Comparison of ENCODE assay signal across 24 cellular contexts in genomic region chr1:161803181-161803580, GRCh38.
"Had no signal": no experiment of that assay in that cellular context is flagged by ENCODE, and none has a peak within 500 bp of the region (broad histone marks: within the 10 kb centered on the region; RNA-seq: fewer than 3 reads in every experiment).

No MANE protein-coding gene starts in this region.

- H3K4me3 ChIP-seq: body of pancreas, dorsolateral prefrontal cortex, tibial nerve, uterus had no signal

- H3K27ac Mint-ChIP-seq: activated naive CD8-positive, alpha-beta T cell; activated T-helper 1 cell treated with anti-CD3 and anti-CD28 coated beads, Interleukin-12 subunit alpha, Interleukin-12 subunit beta, Interleukin-2, Interleukin-4 antibody, amounts not matched to agents 30 ng/mL and 10 ng/mL and 1 ng/mL, durations not matched to agents 14 hours and 24 hours and 36 hours; T-helper 2 cell treated with Interferon-gamma antibody and Interleukin-4, amounts not matched to agents 5 μg/mL and 100 μg/mL, for 36 hours had no signal

- H3K27me3 ChIP-seq: body of pancreas, dorsolateral prefrontal cortex, neutrophil, tibial nerve, uterus had no signal

- H3K4me1 ChIP-seq: body of pancreas, parathyroid adenoma, uterus had no signal

- H3K36me3 ChIP-seq: uterus had no signal

- H3K4me3 Mint-ChIP-seq: activated naive CD8-positive, alpha-beta T cell; activated T-helper 1 cell treated with anti-CD3 and anti-CD28 coated beads, Interleukin-12 subunit alpha, Interleukin-12 subunit beta, Interleukin-2, Interleukin-4 antibody, amounts not matched to agents 30 ng/mL and 10 ng/mL and 1 ng/mL, durations not matched to agents 14 hours and 24 hours and 36 hours; naive thymus-derived CD8-positive, alpha-beta T cell; T-helper 2 cell treated with Interferon-gamma antibody and Interleukin-4, amounts not matched to agents 5 μg/mL and 100 μg/mL, for 36 hours had no signal

- DNase-seq: activated CD4-positive, alpha-beta T cell treated with anti-CD3 and anti-CD28 coated beads, Interleukin-2, amount 50 U/mL, for 4 hours; activated T-cell treated with anti-CD3 and anti-CD28 coated beads for 4 hours; amygdala; body of pancreas; central memory CD4-positive, alpha-beta T cell; dorsolateral prefrontal cortex; foreskin melanocyte; glutamatergic neuron; hippocampal formation; left cardiac atrium; naive thymus-derived CD8-positive, alpha-beta T cell; stimulated activated CD4-positive, alpha-beta T cell treated with anti-CD3 and anti-CD28 coated beads, Interleukin-12 subunit alpha, Interleukin-12 subunit beta, amount 100 ng/mL, for 4 hours; stimulated activated CD4-positive, alpha-beta T cell treated with anti-CD3 and anti-CD28 coated beads, Interleukin-1b, Interleukin-23, amount 100 ng/mL, for 48 hours; stimulated activated naive CD8-positive, alpha-beta T cell treated with anti-CD3 and anti-CD28 coated beads, Interleukin-15, Interleukin-2, amounts not matched to agents 100 U/mL and 50 U/mL, for 24 hours; substantia nigra; uterus had no signal

- H3K27ac ChIP-seq: body of pancreas, dorsolateral prefrontal cortex, neutrophil, parathyroid adenoma, tibial nerve, uterus had no signal

- H3K27me3 Mint-ChIP-seq: activated naive CD8-positive, alpha-beta T cell; naive thymus-derived CD8-positive, alpha-beta T cell had no signal

- H3K9me3 ChIP-seq: body of pancreas, neutrophil, tibial nerve, uterus had no signal

- FAIRE-seq: colon, islet of Langerhans had no signal

- H3K9me3 Mint-ChIP-seq: activated T-helper 1 cell treated with anti-CD3 and anti-CD28 coated beads, Interleukin-12 subunit alpha, Interleukin-12 subunit beta, Interleukin-2, Interleukin-4 antibody, amounts not matched to agents 30 ng/mL and 10 ng/mL and 1 ng/mL, durations not matched to agents 14 hours and 24 hours and 36 hours; naive thymus-derived CD8-positive, alpha-beta T cell; T-helper 2 cell treated with Interferon-gamma antibody and Interleukin-4, amounts not matched to agents 5 μg/mL and 100 μg/mL, for 36 hours had no signal
